Comparison of ENCODE assay signal across 2 cellular contexts in genomic region chrX:120244735-120245498, GRCh38.
A peak's percentile ranks its signal among the peaks of the same experiment; 100 is the strongest.
TF ChIP-seq lines count a peak whose summit lies in the region.

No MANE protein-coding gene starts in this region.

TF ChIP-seq in A549, 52 proteins besides CTCF, POLR2A, EP300 and RAD21 (continued from another document):
- peak; percentile 74 for TF ChIP-seq MAX (IDR thresholded peaks at IDR 0.05)
- peak; percentile 39 to 76; a peak in 3 of 5 replicates for TF ChIP-seq JUN (IDR thresholded peaks at IDR 0.05)
- TF ChIP-seq KDM5A (IDR thresholded peaks at IDR 0.05), result peak; percentile 48; the same call in 1 of the 2 replicates
- TF ChIP-seq E2F6 (IDR thresholded peaks at IDR 0.05; ENCODE audit: borderline replicate concordance, low read depth), result peak; percentile 41; the same call in 1 of the 2 replicates
- TF ChIP-seq FOXS1 (CRISPR knock-in tag; IDR thresholded peaks at IDR 0.05), result 0 out of 2 replicates have a peak, but pooled peaks have one; percentile 30
- TF ChIP-seq PHF8 (IDR thresholded peaks at IDR 0.05; ENCODE audit: borderline replicate concordance, low read depth), result peak; percentile 52; the same call in 1 of the 2 replicates
- 0 out of 2 replicates have a peak, but pooled peaks have one; percentile 65 for TF ChIP-seq ESRRA (IDR thresholded peaks at IDR 0.05; ENCODE audit: borderline replicate concordance, low read length)
- TF ChIP-seq CBX8 (IDR thresholded peaks at IDR 0.05), result no peak
- peak in 1 of 2 experiments; percentile 54; a peak in 1 of 4 replicates for TF ChIP-seq CEBPB (IDR thresholded peaks at IDR 0.05)
- TF ChIP-seq TFCP2L1 (CRISPR knock-in tag; IDR thresholded peaks at IDR 0.05), result no peak

TF ChIP-seq in WTC11, 78 proteins besides CTCF, POLR2A, EP300 and RAD21 (continued from another document):
- TF ChIP-seq KAT7 (CRISPR knock-in tag; IDR thresholded peaks at IDR 0.05; ENCODE audit: borderline replicate concordance), result no peak
